15 cellular contexts compared by ENCODE assay signal in genomic region chr2:196538189-196538588, GRCh38. TPM values are rescaled to one million over a fixed set of nuclear protein-coding genes. Genes with fewer than 3 reads are reported as not detected.
DNase-seq lines count a peak whose midpoint lies in the region; ATAC-seq and TF ChIP-seq lines count a peak whose summit lies in the region.
"Had no signal": no experiment of that assay in that cellular context is flagged by ENCODE, and none has a peak within 500 bp of the region (broad histone marks: within the 10 kb centered on the region; RNA-seq: fewer than 3 reads in every experiment).

No MANE protein-coding gene starts in this region.

- peak overlapping the region; percentile 30 for H3K9ac ChIP-seq in endocrine pancreas (ENCODE audit: control insufficient read depth, insufficient read depth, low read length)
- H3K9ac ChIP-seq: BLaER1 treated with 17β-estradiol and CSF1 and Interleukin-3, amounts not matched to agents 10 nM and 100 nM had no signal

- H3K27me3 ChIP-seq in endocrine pancreas (ENCODE audit: control insufficient read depth, insufficient read depth, low read length) (no peaks in the 10 kb centered on the region), left lung (no peaks in the 10 kb centered on the region)
- H3K27me3 ChIP-seq: BLaER1 treated with 17β-estradiol and CSF1 and Interleukin-3, amounts not matched to agents 10 nM and 100 nM had no signal

- no peak overlapping the region for H3K27ac ChIP-seq in left lung
- H3K27ac ChIP-seq: BLaER1 treated with 17β-estradiol and CSF1 and Interleukin-3, amounts not matched to agents 10 nM and 100 nM had no signal

- H3K4me1 ChIP-seq in endocrine pancreas (ENCODE audit: control insufficient read depth, insufficient read depth, low read length) (peaks cover 9% of the 10 kb centered on the region), left lung (no peaks in the 10 kb centered on the region)

- no peak overlapping the region for H3K4me3 ChIP-seq in LNCaP clone FGC (ENCODE audit: low read depth, low read length)
- H3K4me3 ChIP-seq in endocrine pancreas (ENCODE audit: control insufficient read depth, insufficient read depth, low read length), result peak overlapping the region; percentile 28
- no peak overlapping the region for H3K4me3 ChIP-seq in left lung
- H3K4me3 ChIP-seq: BLaER1 treated with 17β-estradiol and CSF1 and Interleukin-3, amounts not matched to agents 10 nM and 100 nM; GM12878 had no signal

- H3K9me3 ChIP-seq in endocrine pancreas (ENCODE audit: control insufficient read depth, low read length) (no peaks in the 10 kb centered on the region), left lung (no peaks in the 10 kb centered on the region)
- H3K9me3 ChIP-seq: BLaER1 treated with 17β-estradiol and CSF1 and Interleukin-3, amounts not matched to agents 10 nM and 100 nM had no signal

- intact Hi-C loops in left cardiac atrium (cut with DNase I) (no loop called here), left lung (cut with DNase I) (no loop called here)

- DNase-seq in LNCaP clone FGC (ENCODE audit: low read depth) (peak; percentile 44), left cardiac atrium (no peak), left lung (no peak), NCI-H82 (lab: John Stamatoyannopoulos, UW) (no peak), activated gamma-delta T cell treated with Interleukin-2 at 50 U/mL for 16 hours (no peak), NCI-H526 treated with DMSO at 0.1 percent for 48 hours (lab: John Stamatoyannopoulos, UW) (no peak)
- DNase-seq: ACHN; CD4-positive, CD25-positive, alpha-beta regulatory T cell; DMS53; GOT3; H9 had no signal

- ATAC-seq in left cardiac atrium (peak; percentile 77 to 83), left lung (peak; percentile 40), GM21825 (IDR thresholded peaks at IDR 0.05; ENCODE audit: unreplicated experiment) (no peak)
- ATAC-seq: GM12878 had no signal

- TF ChIP-seq CTCF in LNCaP clone FGC (IDR thresholded peaks at IDR 0.05; ENCODE audit: control insufficient read depth, extremely low read depth, insufficient read depth), result no peak
- TF ChIP-seq CTCF in left lung (IDR thresholded peaks at IDR 0.05), result no peak

- H3K36me3 ChIP-seq in endocrine pancreas (ENCODE audit: control insufficient read depth, insufficient read depth, low read length), result no peaks in the 10 kb centered on the region
- no peaks in the 10 kb centered on the region for H3K36me3 ChIP-seq in left lung
- H3K36me3 ChIP-seq: BLaER1 treated with 17β-estradiol and CSF1 and Interleukin-3, amounts not matched to agents 10 nM and 100 nM had no signal

RNA-seq across cellular contexts. Expression of gene HECW2, which starts 55.2 kb away (rescaled TPM):
- total RNA-seq in left cardiac atrium (10 to 100 TPM; 17.7 to 21.2 TPM), left lung (10 to 100 TPM; 40.4 to 51.9 TPM)
